Comparison of ENCODE assay signal across 23 cellular contexts in genomic region chr11:118147502-118147901, GRCh38. TPM values are rescaled to one million over a fixed set of nuclear protein-coding genes. Genes with fewer than 3 reads are reported as not detected.
DNase-seq lines count a peak whose midpoint lies in the region; ATAC-seq and TF ChIP-seq lines count a peak whose summit lies in the region.
"Had no signal": no experiment of that assay in that cellular context is flagged by ENCODE, and none has a peak within 500 bp of the region (broad histone marks: within the 10 kb centered on the region; RNA-seq: fewer than 3 reads in every experiment).

No MANE protein-coding gene starts in this region.

- TF ChIP-seq CTCF in GM23338 (conservative IDR thresholded peaks at IDR 0.05; ENCODE audit: low read depth in 2 of 2), result no peak
- TF ChIP-seq CTCF in NB4 (IDR thresholded peaks at IDR 0.05; ENCODE audit: low read depth, low read length), result no peak
- TF ChIP-seq CTCF in activated B cell treated with CpG ODN at 0.5 μM for 24 hours (IDR thresholded peaks at IDR 0.05), result no peak
- no peak for TF ChIP-seq CTCF in neural crest cell (conservative IDR thresholded peaks at IDR 0.05)

- H3K9me3 Mint-ChIP-seq in GM23338 (no peaks in the 10 kb centered on the region), activated B cell treated with CpG ODN at 0.5 μM for 24 hours (no peaks in the 10 kb centered on the region), neural crest cell (no peaks in the 10 kb centered on the region)
- H3K9me3 Mint-ChIP-seq in naive thymus-derived CD4-positive, alpha-beta T cell, result no peaks in the 10 kb centered on the region
- H3K9me3 Mint-ChIP-seq: activated naive CD8-positive, alpha-beta T cell treated with anti-CD3 and anti-CD28 coated beads for 36 hours; stimulated activated naive CD8-positive, alpha-beta T cell treated with anti-CD3 and anti-CD28 coated beads, Interleukin-15, amount 100 ng/mL, for 72 hours had no signal

- H3K27me3 Mint-ChIP-seq in GM23338 (ENCODE audit: insufficient read depth, low read depth, poor library complexity) (peaks cover 47% of the 10 kb centered on the region), activated B cell treated with CpG ODN at 0.5 μM for 24 hours (peaks cover 66% of the 10 kb centered on the region), neural crest cell (ENCODE audit: low read depth) (peaks cover 96% of the 10 kb centered on the region)
- H3K27me3 Mint-ChIP-seq in naive thymus-derived CD4-positive, alpha-beta T cell, result peaks cover 36 to 80% (median 52%) of the 10 kb centered on the region in 5 donors

- H3K36me3 Mint-ChIP-seq in GM23338 (ENCODE audit: low read depth) (no peaks in the 10 kb centered on the region), activated B cell treated with CpG ODN at 0.5 μM for 24 hours (ENCODE audit: low read depth) (no peaks in the 10 kb centered on the region), neural crest cell (ENCODE audit: low read depth) (no peaks in the 10 kb centered on the region)
- H3K36me3 Mint-ChIP-seq in naive thymus-derived CD4-positive, alpha-beta T cell, result no peaks in the 10 kb centered on the region
- H3K36me3 Mint-ChIP-seq: activated naive CD8-positive, alpha-beta T cell treated with anti-CD3 and anti-CD28 coated beads for 36 hours had no signal

- CTCF ChIA-PET in activated B cell treated with CpG ODN at 0.5 μM for 24 hours (lab: Charles Lee), result interaction anchor here (1.0 kb wide), 1 partner anchor 25 kb away, joined by 3 read pairs; no protein-coding TSS in a partner anchor
- CTCF ChIA-PET in naive thymus-derived CD4-positive, alpha-beta T cell (lab: Charles Lee), result interaction anchor here (0.6 kb wide), 1 partner anchor 341 kb away, joined by 3 read pairs; no protein-coding TSS in a partner anchor

- H3K4me3 ChIP-seq in GM23338, result no peak overlapping the region
- H3K4me3 ChIP-seq in NB4 (ENCODE audit: low read depth, low read length), result no peak overlapping the region
- no peak overlapping the region for H3K4me3 ChIP-seq in naive thymus-derived CD4-positive, alpha-beta T cell (ENCODE audit: low read length)
- H3K4me3 ChIP-seq: body of pancreas, coronary artery, HAP-1, Peyer's patch, transverse colon had no signal

- peaks cover 89% of the 10 kb centered on the region for H3K27me3 ChIP-seq in GM23338 (ENCODE audit: insufficient read depth)
- peaks cover 5 to 8% of the 10 kb centered on the region in 2 donors for H3K27me3 ChIP-seq in naive thymus-derived CD4-positive, alpha-beta T cell (ENCODE audit: control insufficient read depth in 2 of 2, insufficient read depth in 2 of 2, low read length in 2 of 2)

- H3K4me2 ChIP-seq in GM23338, result peak overlapping the region; percentile 55; the same call in 1 of the 2 replicates

- H3K27ac Mint-ChIP-seq in GM23338, result no peak overlapping the region
- no peak overlapping the region for H3K27ac Mint-ChIP-seq in activated B cell treated with CpG ODN at 0.5 μM for 24 hours
- no peak overlapping the region for H3K27ac Mint-ChIP-seq in neural crest cell (ENCODE audit: unreplicated experiment)
- peak overlapping the region in 1 of 9 donors; percentile 45 for H3K27ac Mint-ChIP-seq in naive thymus-derived CD4-positive, alpha-beta T cell
- H3K27ac Mint-ChIP-seq: activated naive CD8-positive, alpha-beta T cell treated with anti-CD3 and anti-CD28 coated beads for 36 hours; stimulated activated naive CD8-positive, alpha-beta T cell treated with anti-CD3 and anti-CD28 coated beads, Interleukin-15, amount 100 ng/mL, for 72 hours had no signal

- H3K9me2 ChIP-seq in GM23338 (ENCODE audit: insufficient read depth), result no peaks in the 10 kb centered on the region

- POLR2A ChIA-PET in activated B cell treated with CpG ODN at 0.5 μM for 24 hours (lab: Charles Lee), result no interaction called here
- POLR2A ChIA-PET in naive thymus-derived CD4-positive, alpha-beta T cell (lab: Charles Lee), result no interaction called here

- peak overlapping the region; percentile 15; the same call in 1 of the 3 replicates for H3K4me3 Mint-ChIP-seq in GM23338
- peak overlapping the region; percentile 13 for H3K4me3 Mint-ChIP-seq in activated B cell treated with CpG ODN at 0.5 μM for 24 hours
- peak overlapping the region; percentile 72 for H3K4me3 Mint-ChIP-seq in neural crest cell
- H3K4me3 Mint-ChIP-seq in naive thymus-derived CD4-positive, alpha-beta T cell, result no peak overlapping the region
- H3K4me3 Mint-ChIP-seq: activated naive CD8-positive, alpha-beta T cell treated with anti-CD3 and anti-CD28 coated beads for 36 hours; stimulated activated naive CD8-positive, alpha-beta T cell treated with anti-CD3 and anti-CD28 coated beads, Interleukin-15, amount 100 ng/mL, for 72 hours had no signal

- DNase-seq in GM23338 (ENCODE audit: low spot score), result no peak
- peak; percentile 43 for DNase-seq in NB4 (ENCODE audit: low read depth)
- no peak for DNase-seq in activated B cell treated with CpG ODN at 0.5 μM for 24 hours
- DNase-seq in neural crest cell (ENCODE audit: low read depth, low spot score), result no peak
- DNase-seq in naive thymus-derived CD4-positive, alpha-beta T cell, result no peak
- DNase-seq in hepatic stellate cell (ENCODE audit: low spot score), result no peak
- DNase-seq: activated naive CD8-positive, alpha-beta T cell treated with anti-CD3 and anti-CD28 coated beads for 36 hours; AML-193; body of pancreas; hypothalamus; islet precursor cell; mammary epithelial cell; NCI-H1092 treated with DMSO at 0.1 percent for 48 hours; NCI-H2081; NCI-H526; Peyer's patch; small intestine; stimulated activated CD4-positive, alpha-beta T cell treated with anti-CD3 and anti-CD28 coated beads, Interleukin-4, amount 100 ng/mL, for 1 hour; stimulated activated naive CD8-positive, alpha-beta T cell treated with anti-CD3 and anti-CD28 coated beads, Interleukin-15, amount 100 ng/mL, for 72 hours; transverse colon had no signal

- H3K9me3 ChIP-seq in naive thymus-derived CD4-positive, alpha-beta T cell (ENCODE audit: control insufficient read depth in 2 of 3, low read length in 3 of 3), result no peaks in the 10 kb centered on the region
- H3K9me3 ChIP-seq: body of pancreas, HAP-1, Peyer's patch, transverse colon had no signal

- H3F3A ChIP-seq in GM23338 (replicated peaks; ENCODE audit: low read depth), result no peaks in the 10 kb centered on the region

- H2AFZ ChIP-seq in GM23338, result no peak overlapping the region

- H3K27ac ChIP-seq in GM23338 (ENCODE audit: low read depth), result no peak overlapping the region
- H3K27ac ChIP-seq in naive thymus-derived CD4-positive, alpha-beta T cell (ENCODE audit: low read depth, low read length), result no peak overlapping the region
- H3K27ac ChIP-seq: body of pancreas, coronary artery, Peyer's patch, transverse colon had no signal

- H3K4me1 ChIP-seq in GM23338 (ENCODE audit: insufficient read depth), result peaks cover 35% of the 10 kb centered on the region
- no peaks in the 10 kb centered on the region for H3K4me1 ChIP-seq in naive thymus-derived CD4-positive, alpha-beta T cell (ENCODE audit: control insufficient read depth in 2 of 2, insufficient read depth in 2 of 2, low read length in 2 of 2)
- H3K4me1 ChIP-seq: HAP-1 had no signal

- ATAC-seq in GM23338 (no peak), activated B cell treated with CpG ODN at 0.5 μM for 24 hours (ENCODE audit: low read depth) (no peak), HG03520 (IDR thresholded peaks at IDR 0.05; ENCODE audit: unreplicated experiment) (no peak)
- ATAC-seq in naive thymus-derived CD4-positive, alpha-beta T cell, result no peak
- ATAC-seq: body of pancreas; stimulated activated naive CD8-positive, alpha-beta T cell treated with anti-CD3 and anti-CD28 coated beads, Interleukin-15, amount 100 ng/mL, for 72 hours had no signal

- H3K36me3 ChIP-seq in GM23338 (ENCODE audit: insufficient read depth), result no peaks in the 10 kb centered on the region
- no peaks in the 10 kb centered on the region for H3K36me3 ChIP-seq in naive thymus-derived CD4-positive, alpha-beta T cell (ENCODE audit: control insufficient read depth in 2 of 3, insufficient read depth in 3 of 3, low read length in 3 of 3)
- H3K36me3 ChIP-seq: HAP-1, Peyer's patch, transverse colon had no signal

- 0 out of 2 replicates have a peak, but pooled peaks cover 3% of the 10 kb centered on the region for H4K20me1 ChIP-seq in GM23338 (replicated peaks; ENCODE audit: insufficient read depth)

- intact Hi-C loops in activated B cell treated with CpG ODN at 0.5 μM for 24 hours (cut with micrococcal nuclease), result loop anchor here (5.0 kb wide), 1 partner anchor 420 kb away; the partner anchor contains the start of gene IFT46
- intact Hi-C loops in naive thymus-derived CD4-positive, alpha-beta T cell (cut with micrococcal nuclease), result loop anchor here in 1 of 2 donors (5.0 kb wide), 1 partner anchor 210 kb away; the partner anchor contains the start of gene UBE4A

- no peak for TF ChIP-seq POLR2A in NB4 (IDR thresholded peaks at IDR 0.05; ENCODE audit: extremely low read depth, insufficient read length)

- H3K4me1 Mint-ChIP-seq in GM23338 (peaks cover 43% of the 10 kb centered on the region), activated B cell treated with CpG ODN at 0.5 μM for 24 hours (peaks cover 5% of the 10 kb centered on the region), neural crest cell (peaks cover 5% of the 10 kb centered on the region)
- peaks cover 0 to 20% (median 5%) of the 10 kb centered on the region in 7 donors for H3K4me1 Mint-ChIP-seq in naive thymus-derived CD4-positive, alpha-beta T cell

- H3K79me2 ChIP-seq in GM23338 (replicated peaks; ENCODE audit: insufficient read depth), result no peaks in the 10 kb centered on the region

TF ChIP-seq in GM23338, 12 proteins besides CTCF, POLR2A, EP300 and RAD21 (continues in another document):
- TF ChIP-seq POLR2AphosphoS5 (IDR thresholded peaks at IDR 0.05; ENCODE audit: low read depth), result no peak

RNA-seq across cellular contexts. Expression of gene SCN4B, which starts 5.1 kb away (rescaled TPM):
- 1.7 and 3.0 TPM in 2 replicates for total RNA-seq in GM23338 (2014; rRNA removed; shearing (Covaris generic))
- polyA plus RNA-seq in GM23338 (2016; fragmentation: Nextera tagmentation; extraction: Ambion mirVana), result 0.16 and 0.45 TPM in 2 replicates
- total RNA-seq in activated B cell treated with CpG ODN at 0.5 μM for 24 hours (not detected in 2 replicates), neural crest cell (2.0 and 2.4 TPM in 2 replicates)
- total RNA-seq in naive thymus-derived CD4-positive, alpha-beta T cell, result under 1 TPM in 1 of 5 experiments, not detected in 4; 0.19 TPM
- not detected for polyA plus RNA-seq in naive thymus-derived CD4-positive, alpha-beta T cell

RNA-seq across cellular contexts. Expression of gene SCN2B, which starts 28.9 kb away (rescaled TPM):
- 0.03 and 0.04 TPM in 2 replicates for total RNA-seq in GM23338 (2014; rRNA removed; shearing (Covaris generic))
- polyA plus RNA-seq in GM23338 (2016; fragmentation: Nextera tagmentation; extraction: Ambion mirVana), result 0.09 TPM in 1 of 2 replicates, not detected in the other
- not detected in 2 replicates for total RNA-seq in activated B cell treated with CpG ODN at 0.5 μM for 24 hours
- 0.40 and 0.43 TPM in 2 replicates for total RNA-seq in neural crest cell
- total RNA-seq in naive thymus-derived CD4-positive, alpha-beta T cell, result not detected
- polyA plus RNA-seq in naive thymus-derived CD4-positive, alpha-beta T cell, result not detected
- total RNA-seq: activated naive CD8-positive, alpha-beta T cell treated with anti-CD3 and anti-CD28 coated beads for 36 hours had no signal

Comparison
In these comparisons a context has a peak if more than half of its experiments do, and no peak if none do; other contexts are left out.
1. H3K4me3 Mint-ChIP-seq: peak in GM23338 (single experiment), activated B cell treated with CpG ODN at 0.5 μM for 24 hours (single experiment) and neural crest cell (single experiment); none in naive thymus-derived CD4-positive, alpha-beta T cell (0 of 10).